In the genomic region with DNA sequence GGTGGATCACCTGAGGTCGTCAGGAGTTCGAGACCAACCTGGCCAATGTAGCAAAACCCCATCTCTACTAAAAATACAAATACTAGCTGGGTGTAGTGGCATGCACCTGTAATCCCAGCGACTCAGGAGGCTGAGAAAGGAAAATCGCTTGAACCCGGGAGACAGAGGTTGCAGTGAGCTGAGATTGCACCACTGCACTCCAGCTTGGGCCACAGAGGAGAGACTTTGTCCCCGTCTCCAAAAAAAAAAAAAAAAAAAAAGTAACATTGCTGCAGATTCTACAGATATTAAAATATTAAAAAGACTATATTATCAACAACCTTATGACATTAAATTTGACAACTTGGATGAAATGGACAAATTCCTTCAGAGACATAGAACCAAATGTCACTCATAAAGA, we compare ENCODE assay signal across 3 cellular contexts.
TF ChIP-seq lines count a peak whose summit lies in the region.

No MANE protein-coding gene starts in this region.

TF ChIP-seq in liver, 16 proteins besides CTCF, POLR2A, EP300 and RAD21:
- TF ChIP-seq SP1 (IDR thresholded peaks at IDR 0.05) (no peak), NR2F2 (IDR thresholded peaks at IDR 0.05) (no peak), HNF4A (conservative IDR thresholded peaks at IDR 0.05) (peak; percentile 53 to 75), RXRA (IDR thresholded peaks at IDR 0.05) (peak in 1 of 2 donors; percentile 50), FOXA1 (IDR thresholded peaks at IDR 0.05) (no peak), JUND (IDR thresholded peaks at IDR 0.05) (peak in 1 of 2 donors; percentile 32)
TF ChIP-seq in liver: peak in this region for 3.

TF ChIP-seq in HepG2, 621 proteins besides CTCF, POLR2A, EP300 and RAD21:
- TF ChIP-seq, protein P1, sequence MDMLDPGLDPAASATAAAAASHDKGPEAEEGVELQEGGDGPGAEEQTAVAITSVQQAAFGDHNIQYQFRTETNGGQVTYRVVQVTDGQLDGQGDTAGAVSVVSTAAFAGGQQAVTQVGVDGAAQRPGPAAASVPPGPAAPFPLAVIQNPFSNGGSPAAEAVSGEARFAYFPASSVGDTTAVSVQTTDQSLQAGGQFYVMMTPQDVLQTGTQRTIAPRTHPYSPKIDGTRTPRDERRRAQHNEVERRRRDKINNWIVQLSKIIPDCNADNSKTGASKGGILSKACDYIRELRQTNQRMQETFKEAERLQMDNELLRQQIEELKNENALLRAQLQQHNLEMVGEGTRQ (IDR thresholded peaks at IDR 0.05; ENCODE audit: low read depth, low read length): no peak
- TF ChIP-seq, protein P1 (CRISPR knock-in tag; IDR thresholded peaks at IDR 0.05; ENCODE audit: borderline replicate concordance): no peak
- TF ChIP-seq, protein P2, sequence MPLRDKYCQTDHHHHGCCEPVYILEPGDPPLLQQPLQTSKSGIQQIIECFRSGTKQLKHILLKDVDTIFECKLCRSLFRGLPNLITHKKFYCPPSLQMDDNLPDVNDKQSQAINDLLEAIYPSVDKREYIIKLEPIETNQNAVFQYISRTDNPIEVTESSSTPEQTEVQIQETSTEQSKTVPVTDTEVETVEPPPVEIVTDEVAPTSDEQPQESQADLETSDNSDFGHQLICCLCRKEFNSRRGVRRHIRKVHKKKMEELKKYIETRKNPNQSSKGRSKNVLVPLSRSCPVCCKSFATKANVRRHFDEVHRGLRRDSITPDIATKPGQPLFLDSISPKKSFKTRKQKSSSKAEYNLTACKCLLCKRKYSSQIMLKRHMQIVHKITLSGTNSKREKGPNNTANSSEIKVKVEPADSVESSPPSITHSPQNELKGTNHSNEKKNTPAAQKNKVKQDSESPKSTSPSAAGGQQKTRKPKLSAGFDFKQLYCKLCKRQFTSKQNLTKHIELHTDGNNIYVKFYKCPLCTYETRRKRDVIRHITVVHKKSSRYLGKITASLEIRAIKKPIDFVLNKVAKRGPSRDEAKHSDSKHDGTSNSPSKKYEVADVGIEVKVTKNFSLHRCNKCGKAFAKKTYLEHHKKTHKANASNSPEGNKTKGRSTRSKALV (CRISPR knock-in tag; IDR thresholded peaks at IDR 0.05): no peak
- TF ChIP-seq KLF12 (CRISPR knock-in tag; IDR thresholded peaks at IDR 0.05; ENCODE audit: borderline replicate concordance) (no peak), HOXA7 (CRISPR knock-in tag; IDR thresholded peaks at IDR 0.05) (no peak), ZSCAN21 (CRISPR knock-in tag; IDR thresholded peaks at IDR 0.05; ENCODE audit: borderline replicate concordance) (no peak), ZNF12 (CRISPR knock-in tag; IDR thresholded peaks at IDR 0.05) (no peak), EED (CRISPR knock-in tag; IDR thresholded peaks at IDR 0.05) (no peak), CEBPG (CRISPR knock-in tag; IDR thresholded peaks at IDR 0.05) (no peak), ZNF10 (CRISPR knock-in tag; IDR thresholded peaks at IDR 0.05; ENCODE audit: borderline replicate concordance, low read depth) (no peak), MTA1 (CRISPR knock-in tag; IDR thresholded peaks at IDR 0.05; ENCODE audit: borderline replicate concordance) (no peak)
- TF ChIP-seq, protein P3, sequence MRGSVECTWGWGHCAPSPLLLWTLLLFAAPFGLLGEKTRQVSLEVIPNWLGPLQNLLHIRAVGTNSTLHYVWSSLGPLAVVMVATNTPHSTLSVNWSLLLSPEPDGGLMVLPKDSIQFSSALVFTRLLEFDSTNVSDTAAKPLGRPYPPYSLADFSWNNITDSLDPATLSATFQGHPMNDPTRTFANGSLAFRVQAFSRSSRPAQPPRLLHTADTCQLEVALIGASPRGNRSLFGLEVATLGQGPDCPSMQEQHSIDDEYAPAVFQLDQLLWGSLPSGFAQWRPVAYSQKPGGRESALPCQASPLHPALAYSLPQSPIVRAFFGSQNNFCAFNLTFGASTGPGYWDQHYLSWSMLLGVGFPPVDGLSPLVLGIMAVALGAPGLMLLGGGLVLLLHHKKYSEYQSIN (CRISPR knock-in tag; IDR thresholded peaks at IDR 0.05; ENCODE audit: borderline replicate concordance): no peak
- TF ChIP-seq, protein P4, sequence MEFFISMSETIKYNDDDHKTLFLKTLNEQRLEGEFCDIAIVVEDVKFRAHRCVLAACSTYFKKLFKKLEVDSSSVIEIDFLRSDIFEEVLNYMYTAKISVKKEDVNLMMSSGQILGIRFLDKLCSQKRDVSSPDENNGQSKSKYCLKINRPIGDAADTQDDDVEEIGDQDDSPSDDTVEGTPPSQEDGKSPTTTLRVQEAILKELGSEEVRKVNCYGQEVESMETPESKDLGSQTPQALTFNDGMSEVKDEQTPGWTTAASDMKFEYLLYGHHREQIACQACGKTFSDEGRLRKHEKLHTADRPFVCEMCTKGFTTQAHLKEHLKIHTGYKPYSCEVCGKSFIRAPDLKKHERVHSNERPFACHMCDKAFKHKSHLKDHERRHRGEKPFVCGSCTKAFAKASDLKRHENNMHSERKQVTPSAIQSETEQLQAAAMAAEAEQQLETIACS (CRISPR knock-in tag; IDR thresholded peaks at IDR 0.05): no peak

TF ChIP-seq in HEK293, 187 proteins besides CTCF, POLR2A, EP300 and RAD21:
- TF ChIP-seq EGR2 (tag by site-specific recombination; IDR thresholded peaks at IDR 0.05; ENCODE audit: low read depth) (no peak), GLIS1 (tag by site-specific recombination; IDR thresholded peaks at IDR 0.05) (peak; percentile 29; the same call in 1 of the 2 replicates)
TF ChIP-seq in HEK293: peak in this region for 1.
